ENCODE assay signal across 8 cellular contexts in genomic region chr4:140427919-140428471, GRCh38. TPM values are rescaled to one million over a fixed set of nuclear protein-coding genes. Genes with fewer than 3 reads are reported as not detected.
DNase-seq lines count a peak whose midpoint lies in the region; ATAC-seq and TF ChIP-seq lines count a peak whose summit lies in the region.

No MANE protein-coding gene starts in this region.

- H3K79me2 ChIP-seq in hepatocyte = no peaks in the 10 kb centered on the region

- no peaks in the 10 kb centered on the region for H3K36me3 Mint-ChIP-seq in activated CD4-positive, alpha-beta T cell treated with anti-CD3 and anti-CD28 coated beads, Interleukin-2, amount 10 ng/mL, durations not matched to agents 24 days and 14 days (ENCODE audit: low read depth)
- H3K36me3 Mint-ChIP-seq in T-helper 17 cell (ENCODE audit: low read depth) = peaks cover 10% of the 10 kb centered on the region

- no peak for TF ChIP-seq EP300 in stomach (IDR thresholded peaks at IDR 0.05)

- H3K4me3 Mint-ChIP-seq in activated CD4-positive, alpha-beta T cell treated with anti-CD3 and anti-CD28 coated beads, Interleukin-2, amount 10 ng/mL, durations not matched to agents 24 days and 14 days = peak overlapping the region; percentile 70
- H3K4me3 Mint-ChIP-seq in T-helper 17 cell = peak overlapping the region; percentile 89

- no peaks in the 10 kb centered on the region for H4K20me1 ChIP-seq in hepatocyte (ENCODE audit: insufficient read depth, poor library complexity, severe bottlenecking)

- TF ChIP-seq CTCF in hepatocyte (IDR thresholded peaks at IDR 0.05; ENCODE audit: poor library complexity) = no peak
- no peak for TF ChIP-seq CTCF in stomach (IDR thresholded peaks at IDR 0.05)

- H3K27ac ChIP-seq in hepatocyte (peak overlapping the region; percentile 32), stomach (peak overlapping the region in 1 of 5 donors; percentile 52)

- H3K27me3 Mint-ChIP-seq in activated CD4-positive, alpha-beta T cell treated with anti-CD3 and anti-CD28 coated beads, Interleukin-2, amount 10 ng/mL, durations not matched to agents 24 days and 14 days = peaks cover 54% of the 10 kb centered on the region
- peaks cover 74% of the 10 kb centered on the region for H3K27me3 Mint-ChIP-seq in T-helper 17 cell

- H3K27ac Mint-ChIP-seq in activated CD4-positive, alpha-beta T cell treated with anti-CD3 and anti-CD28 coated beads, Interleukin-2, amount 10 ng/mL, durations not matched to agents 24 days and 14 days = no peak overlapping the region
- H3K27ac Mint-ChIP-seq in T-helper 17 cell = no peak overlapping the region

- peak overlapping the region; percentile 96 for H3K4me2 ChIP-seq in hepatocyte

- H3K4me3 ChIP-seq in hepatocyte (peak overlapping the region; percentile 91), stomach (peak overlapping the region; percentile 62 to 93 (median 76))

- H3K36me3 ChIP-seq in hepatocyte (replicated peaks; ENCODE audit: insufficient read depth, low read depth) = no peaks in the 10 kb centered on the region
- no peaks in the 10 kb centered on the region for H3K36me3 ChIP-seq in stomach

- H3K27me3 ChIP-seq in hepatocyte (no peaks in the 10 kb centered on the region), stomach (peaks cover 0 to 15% (median 14%) of the 10 kb centered on the region in 3 donors)

- WGBS in hepatocyte (ENCODE audit: low lambda C conversion rate, missing lambda C conversion rate) = 43% methylated on average over 7 of the region's 7 CpGs
- WGBS in stomach, 5 donors = 29 to 44% (median 44%) methylated on average over 7 of the region's 7 CpGs

- H3K9me2 ChIP-seq in hepatocyte (replicated peaks; ENCODE audit: insufficient read depth) = no peaks in the 10 kb centered on the region

- ATAC-seq in T-helper 17 cell = no peak
- no peak for ATAC-seq in HG03442 (IDR thresholded peaks at IDR 0.05; ENCODE audit: unreplicated experiment)

- intact Hi-C loops in activated CD4-positive, alpha-beta T cell treated with anti-CD3 and anti-CD28 coated beads, Interleukin-2, amount 10 ng/mL, durations not matched to agents 24 days and 14 days (cut with micrococcal nuclease) = no loop called here
- intact Hi-C loops in stomach (cut with DNase I; ENCODE audit: low total_unique reads) = no loop called here

- peak overlapping the region; percentile 97 for H2AFZ ChIP-seq in hepatocyte

- no peak for DNase-seq in activated CD4-positive, alpha-beta T cell treated with anti-CD3 and anti-CD28 coated beads, Interleukin-2, amount 10 ng/mL, durations not matched to agents 24 days and 14 days
- DNase-seq in activated CD4-positive, alpha-beta T cell treated with anti-CD3 and anti-CD28 coated beads for 4 hours = no peak
- no peak for DNase-seq in T-helper 17 cell
- peak; percentile 14 for DNase-seq in hepatocyte (ENCODE audit: low spot score)
- no peak for DNase-seq in stomach
- DNase-seq in RKO (ENCODE audit: low spot score) = no peak
- DNase-seq in A172 (ENCODE audit: low spot score) = no peak

- TF ChIP-seq POLR2A in stomach (IDR thresholded peaks at IDR 0.05) = no peak

- H3K4me1 Mint-ChIP-seq in activated CD4-positive, alpha-beta T cell treated with anti-CD3 and anti-CD28 coated beads, Interleukin-2, amount 10 ng/mL, durations not matched to agents 24 days and 14 days = peaks cover 4% of the 10 kb centered on the region
- H3K4me1 Mint-ChIP-seq in T-helper 17 cell = peaks cover 5% of the 10 kb centered on the region

- H3K4me1 ChIP-seq in hepatocyte (ENCODE audit: insufficient read depth) (no peaks in the 10 kb centered on the region), stomach (peaks cover 7 to 21% (median 17%) of the 10 kb centered on the region in 4 donors)

- H3K9me3 ChIP-seq in T-helper 17 cell (ENCODE audit: control insufficient read depth, low read length, poor library complexity, severe bottlenecking) (no peaks in the 10 kb centered on the region), hepatocyte (ENCODE audit: low read depth) (no peaks in the 10 kb centered on the region), stomach (no peaks in the 10 kb centered on the region)

- no peaks in the 10 kb centered on the region for H3K9me3 Mint-ChIP-seq in activated CD4-positive, alpha-beta T cell treated with anti-CD3 and anti-CD28 coated beads, Interleukin-2, amount 10 ng/mL, durations not matched to agents 24 days and 14 days

RNA-seq across cellular contexts. Expression of gene CLGN, which starts 0.5 kb away (rescaled TPM):
- not detected in 2 replicates for total RNA-seq in activated CD4-positive, alpha-beta T cell treated with anti-CD3 and anti-CD28 coated beads, Interleukin-2, amount 10 ng/mL, durations not matched to agents 24 days and 14 days
- total RNA-seq in T-helper 17 cell (not detected), hepatocyte (24.6 and 26.8 TPM in 2 replicates), stomach (1 to 10 TPM in 3 of 5 donors, under 1 TPM in 1, not detected in 1; 0.45 to 7.6 (median 2.2) TPM)
- polyA plus RNA-seq in hepatocyte (28.2 and 30.7 TPM in 2 replicates), stomach (1 to 10 TPM in 1 of 3 donors, under 1 TPM in 1, not detected in 1; 0.31 to 1.6 TPM)
- 0.53 and 1.3 TPM in 2 replicates for total RNA-seq in A172 (2014; rRNA removed; shearing (Covaris generic))

RNA-seq across cellular contexts. Expression of gene SCOC, which starts 54.5 kb away (rescaled TPM):
- 33.7 and 33.8 TPM in 2 replicates for total RNA-seq in activated CD4-positive, alpha-beta T cell treated with anti-CD3 and anti-CD28 coated beads, Interleukin-2, amount 10 ng/mL, durations not matched to agents 24 days and 14 days
- 1 to 10 TPM; 8.7 to 9.7 TPM for total RNA-seq in T-helper 17 cell
- total RNA-seq in hepatocyte = 135 and 136 TPM in 2 replicates
- 79.6 and 82.1 TPM in 2 replicates for polyA plus RNA-seq in hepatocyte
- 10 to 100 TPM; 28.4 to 75.5 (median 54.3) TPM for total RNA-seq in stomach
- polyA plus RNA-seq in stomach = 100 to 1,000 TPM in 1 of 3 donors, 10 to 100 TPM in 2; 55.7 to 108 (median 76.5) TPM
- 133 and 159 TPM in 2 replicates for total RNA-seq in A172 (2014; rRNA removed; shearing (Covaris generic))
